22 cellular contexts compared by ENCODE assay signal in the genomic region with DNA sequence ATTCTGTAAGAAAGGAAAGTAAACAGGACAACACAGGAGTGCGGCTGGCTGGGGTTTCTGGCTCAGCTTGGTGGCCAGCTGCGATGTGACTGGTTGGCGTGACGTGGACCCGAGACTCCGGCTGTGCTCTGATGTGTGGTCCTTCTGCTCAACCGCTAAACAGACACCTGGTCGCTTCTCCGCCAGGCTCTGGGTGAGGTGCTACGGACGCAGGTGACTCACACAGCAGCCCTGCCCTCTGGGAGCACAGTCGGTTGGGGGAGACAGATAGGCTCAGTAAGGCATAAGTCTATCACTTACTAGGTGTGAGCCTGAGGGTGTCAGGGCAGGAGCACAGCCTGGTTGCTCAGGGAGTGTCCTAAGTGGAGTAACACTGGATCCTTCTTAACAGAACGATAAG. TPM values are rescaled to one million over a fixed set of nuclear protein-coding genes. Genes with fewer than 3 reads are reported as not detected.
DNase-seq lines count a peak whose midpoint lies in the region; ATAC-seq and TF ChIP-seq lines count a peak whose summit lies in the region.
"Had no signal": no experiment of that assay in that cellular context is flagged by ENCODE, and none has a peak within 500 bp of the region (broad histone marks: within the 10 kb centered on the region; RNA-seq: fewer than 3 reads in every experiment).

No MANE protein-coding gene starts in this region.

- ATAC-seq in Right ventricle myocardium inferior (no peak), GM21529 (IDR thresholded peaks at IDR 0.05; ENCODE audit: unreplicated experiment) (no peak)
- no peak for ATAC-seq in central memory CD8-positive, alpha-beta T cell (replicated peaks; ENCODE audit: extremely low read depth, poor library complexity, severe bottlenecking)

- no peak overlapping the region for H3K27ac ChIP-seq in right atrium auricular region
- H3K27ac ChIP-seq: KMS-11, SK-N-MC had no signal

- no peaks in the 10 kb centered on the region for H3K36me3 ChIP-seq in right atrium auricular region

- peaks cover 7% of the 10 kb centered on the region for H3K36me3 Mint-ChIP-seq in central memory CD8-positive, alpha-beta T cell (ENCODE audit: insufficient read depth)
- H3K36me3 Mint-ChIP-seq in type B pancreatic cell: peaks cover 32% of the 10 kb centered on the region
- H3K36me3 Mint-ChIP-seq in activated T-cell treated with anti-CD3 and anti-CD28 coated beads, Interleukin-2, amount 50 U/mL, for 24 hours (ENCODE audit: low read depth): peaks cover 2% of the 10 kb centered on the region
- H3K36me3 Mint-ChIP-seq: CD14-positive monocyte had no signal

- H3K27ac Mint-ChIP-seq in central memory CD8-positive, alpha-beta T cell (ENCODE audit: low read depth): peak overlapping the region; percentile 92
- peak overlapping the region; percentile 8 for H3K27ac Mint-ChIP-seq in type B pancreatic cell
- H3K27ac Mint-ChIP-seq in activated T-cell treated with anti-CD3 and anti-CD28 coated beads, Interleukin-2, amount 50 U/mL, for 24 hours: no peak overlapping the region
- H3K27ac Mint-ChIP-seq: B cell had no signal

- no peak overlapping the region for H3K4me3 Mint-ChIP-seq in central memory CD8-positive, alpha-beta T cell
- H3K4me3 Mint-ChIP-seq in type B pancreatic cell: no peak overlapping the region
- no peak overlapping the region for H3K4me3 Mint-ChIP-seq in activated T-cell treated with anti-CD3 and anti-CD28 coated beads, Interleukin-2, amount 50 U/mL, for 24 hours
- H3K4me3 Mint-ChIP-seq: B cell, CD14-positive monocyte had no signal

- intact Hi-C loops in Right ventricle myocardium inferior (cut with DNase I): no loop called here

- no peaks in the 10 kb centered on the region for H3K9me3 ChIP-seq in right atrium auricular region

- TF ChIP-seq CTCF in right atrium auricular region (IDR thresholded peaks at IDR 0.05) (no peak), type B pancreatic cell (conservative IDR thresholded peaks at IDR 0.05) (no peak)

- DNase-seq in right atrium auricular region (ENCODE audit: low spot score) (peak; percentile 52), Right ventricle myocardium inferior (ENCODE audit: missing footprints) (no peak), NCI-H2171 treated with DMSO at 0.1 percent for 48 hours (lab: John Stamatoyannopoulos, UW) (peak; percentile 46), type B pancreatic cell (ENCODE audit: extremely low spot score, unreplicated experiment) (no peak)
- no peak for DNase-seq in central memory CD8-positive, alpha-beta T cell (ENCODE audit: low spot score in 2 of 2)
- DNase-seq in effector CD4-positive, alpha-beta T cell: no peak
- DNase-seq in activated T-cell treated with anti-CD3 and anti-CD28 coated beads, Interleukin-2, amount 50 U/mL, for 24 hours: no peak
- DNase-seq: COR-L47, DMS79, H7, MV-4-11, NCI-H1105 treated with DMSO at 0.1 percent for 48 hours, NCI-H1694, NCI-H2081, NCI-H446, NCI-H526, SHP77 treated with DMSO at 0.1 percent for 48 hours had no signal

- H3K4me1 ChIP-seq in right atrium auricular region: peaks cover 0 to 17% of the 10 kb centered on the region in 2 donors

- H3K27me3 ChIP-seq in right atrium auricular region: no peaks in the 10 kb centered on the region

- H3K9me3 Mint-ChIP-seq in central memory CD8-positive, alpha-beta T cell: no peaks in the 10 kb centered on the region
- H3K9me3 Mint-ChIP-seq in type B pancreatic cell: no peaks in the 10 kb centered on the region
- no peaks in the 10 kb centered on the region for H3K9me3 Mint-ChIP-seq in activated T-cell treated with anti-CD3 and anti-CD28 coated beads, Interleukin-2, amount 50 U/mL, for 24 hours
- H3K9me3 Mint-ChIP-seq: CD14-positive monocyte had no signal

- H3K4me3 ChIP-seq in right atrium auricular region: no peak overlapping the region
- H3K4me3 ChIP-seq: SK-N-MC had no signal

- H3K27me3 Mint-ChIP-seq in central memory CD8-positive, alpha-beta T cell: no peaks in the 10 kb centered on the region
- H3K27me3 Mint-ChIP-seq in type B pancreatic cell: no peaks in the 10 kb centered on the region
- H3K27me3 Mint-ChIP-seq in activated T-cell treated with anti-CD3 and anti-CD28 coated beads, Interleukin-2, amount 50 U/mL, for 24 hours: no peaks in the 10 kb centered on the region
- H3K27me3 Mint-ChIP-seq: B cell had no signal

- peaks cover 55% of the 10 kb centered on the region for H3K4me1 Mint-ChIP-seq in central memory CD8-positive, alpha-beta T cell
- H3K4me1 Mint-ChIP-seq in type B pancreatic cell (ENCODE audit: unreplicated experiment): peaks cover 8% of the 10 kb centered on the region
- peaks cover 28% of the 10 kb centered on the region for H3K4me1 Mint-ChIP-seq in activated T-cell treated with anti-CD3 and anti-CD28 coated beads, Interleukin-2, amount 50 U/mL, for 24 hours (ENCODE audit: low read depth)

RNA-seq across cellular contexts. Expression of gene RTL6, which starts 8.2 kb away (rescaled TPM):
- 10 to 100 TPM; 22.1 to 30.0 TPM for total RNA-seq in right atrium auricular region
- total RNA-seq in Right ventricle myocardium inferior: 26.2 TPM
- total RNA-seq in type B pancreatic cell (ENCODE audit: low replicate concordance): 43.6 and 44.6 TPM in 2 replicates

Comparison
In these comparisons a context has a peak if more than half of its experiments do, and no peak if none do; other contexts are left out.
1. DNase-seq: peak in right atrium auricular region (single experiment) and NCI-H2171 treated with DMSO at 0.1 percent for 48 hours (single experiment); none in Right ventricle myocardium inferior (single experiment), central memory CD8-positive, alpha-beta T cell (0 of 2), type B pancreatic cell (single experiment), effector CD4-positive, alpha-beta T cell (single experiment) and activated T-cell treated with anti-CD3 and anti-CD28 coated beads, Interleukin-2, amount 50 U/mL, for 24 hours (single experiment).